18 cellular contexts compared by ENCODE assay signal in genomic region chr1:38994196-38994595, GRCh38. TPM values are rescaled to one million over a fixed set of nuclear protein-coding genes. Genes with fewer than 3 reads are reported as not detected.
DNase-seq lines count a peak whose midpoint lies in the region; ATAC-seq and TF ChIP-seq lines count a peak whose summit lies in the region.
"Had no signal": no experiment of that assay in that cellular context is flagged by ENCODE, and none has a peak within 500 bp of the region (broad histone marks: within the 10 kb centered on the region; RNA-seq: fewer than 3 reads in every experiment).

No MANE protein-coding gene starts in this region.

- H3K9me3 Mint-ChIP-seq in activated CD4-positive, alpha-beta T cell treated with anti-CD3 and anti-CD28 coated beads, Interleukin-2, amount 10 ng/mL, durations not matched to agents 7 days and 5 days, result no peaks in the 10 kb centered on the region
- no peaks in the 10 kb centered on the region for H3K9me3 Mint-ChIP-seq in activated T-helper 17 cell treated with anti-CD3 and anti-CD28 coated beads, Interleukin-2, amount 50 U/mL, for 72 hours
- no peaks in the 10 kb centered on the region for H3K9me3 Mint-ChIP-seq in mesothelial cell of epicardium
- no peaks in the 10 kb centered on the region for H3K9me3 Mint-ChIP-seq in activated T-helper 1 cell treated with anti-CD3 and anti-CD28 coated beads, Interleukin-12 subunit alpha, Interleukin-12 subunit beta, Interleukin-2, Interleukin-4 antibody, amounts not matched to agents 30 ng/mL and 10 ng/mL and 1 ng/mL, durations not matched to agents 14 hours and 24 hours and 36 hours

- TF ChIP-seq CTCF in mesothelial cell of epicardium (IDR thresholded peaks at IDR 0.05; ENCODE audit: unreplicated experiment), result no peak

- CTCF ChIA-PET in activated CD4-positive, alpha-beta T cell treated with anti-CD3 and anti-CD28 coated beads, Interleukin-2, amount 10 ng/mL, durations not matched to agents 7 days and 5 days (lab: Charles Lee), result no interaction called here

- H3K4me1 Mint-ChIP-seq in activated CD4-positive, alpha-beta T cell treated with anti-CD3 and anti-CD28 coated beads, Interleukin-2, amount 10 ng/mL, durations not matched to agents 7 days and 5 days, result peaks cover 73% of the 10 kb centered on the region
- H3K4me1 Mint-ChIP-seq in activated T-helper 17 cell treated with anti-CD3 and anti-CD28 coated beads, Interleukin-2, amount 50 U/mL, for 72 hours, result peaks cover 40% of the 10 kb centered on the region
- peaks cover 38% of the 10 kb centered on the region for H3K4me1 Mint-ChIP-seq in mesothelial cell of epicardium
- H3K4me1 Mint-ChIP-seq in activated T-helper 1 cell treated with anti-CD3 and anti-CD28 coated beads, Interleukin-12 subunit alpha, Interleukin-12 subunit beta, Interleukin-2, Interleukin-4 antibody, amounts not matched to agents 30 ng/mL and 10 ng/mL and 1 ng/mL, durations not matched to agents 14 hours and 24 hours and 36 hours (ENCODE audit: low read depth), result peaks cover 59% of the 10 kb centered on the region

- peak overlapping the region; percentile 22 for H3K4me3 Mint-ChIP-seq in activated CD4-positive, alpha-beta T cell treated with anti-CD3 and anti-CD28 coated beads, Interleukin-2, amount 10 ng/mL, durations not matched to agents 7 days and 5 days
- H3K4me3 Mint-ChIP-seq in activated T-helper 17 cell treated with anti-CD3 and anti-CD28 coated beads, Interleukin-2, amount 50 U/mL, for 72 hours, result peak overlapping the region; percentile 23
- peak overlapping the region; percentile 14 for H3K4me3 Mint-ChIP-seq in mesothelial cell of epicardium
- no peak overlapping the region for H3K4me3 Mint-ChIP-seq in activated T-helper 1 cell treated with anti-CD3 and anti-CD28 coated beads, Interleukin-12 subunit alpha, Interleukin-12 subunit beta, Interleukin-2, Interleukin-4 antibody, amounts not matched to agents 30 ng/mL and 10 ng/mL and 1 ng/mL, durations not matched to agents 14 hours and 24 hours and 36 hours

- ATAC-seq in activated T-helper 17 cell treated with anti-CD3 and anti-CD28 coated beads, Interleukin-2, amount 50 U/mL, for 72 hours (replicated peaks), result no peak
- ATAC-seq: heart right ventricle; stimulated activated naive CD8-positive, alpha-beta T cell treated with anti-CD3 and anti-CD28 coated beads, Interleukin-15, Interleukin-2, amounts not matched to agents 100 U/mL and 50 U/mL, for 24 hours had no signal

- peaks cover 56% of the 10 kb centered on the region for H3K36me3 Mint-ChIP-seq in activated CD4-positive, alpha-beta T cell treated with anti-CD3 and anti-CD28 coated beads, Interleukin-2, amount 10 ng/mL, durations not matched to agents 7 days and 5 days (ENCODE audit: low read depth)
- peaks cover 73% of the 10 kb centered on the region for H3K36me3 Mint-ChIP-seq in activated T-helper 17 cell treated with anti-CD3 and anti-CD28 coated beads, Interleukin-2, amount 50 U/mL, for 72 hours (ENCODE audit: low read depth)
- peaks cover 23% of the 10 kb centered on the region for H3K36me3 Mint-ChIP-seq in mesothelial cell of epicardium
- H3K36me3 Mint-ChIP-seq in activated T-helper 1 cell treated with anti-CD3 and anti-CD28 coated beads, Interleukin-12 subunit alpha, Interleukin-12 subunit beta, Interleukin-2, Interleukin-4 antibody, amounts not matched to agents 30 ng/mL and 10 ng/mL and 1 ng/mL, durations not matched to agents 14 hours and 24 hours and 36 hours (ENCODE audit: low read depth), result peaks cover 45% of the 10 kb centered on the region

- intact Hi-C loops in activated T-helper 1 cell treated with anti-CD3 and anti-CD28 coated beads, Interleukin-12 subunit alpha, Interleukin-12 subunit beta, Interleukin-2, Interleukin-4 antibody, amounts not matched to agents 30 ng/mL and 10 ng/mL and 1 ng/mL, durations not matched to agents 14 hours and 24 hours and 36 hours (cut with micrococcal nuclease), result loop anchor here (5.0 kb wide), 1 partner anchor 198 kb away; no protein-coding TSS in a partner anchor

- peak overlapping the region; percentile 57 for H3K27ac Mint-ChIP-seq in activated CD4-positive, alpha-beta T cell treated with anti-CD3 and anti-CD28 coated beads, Interleukin-2, amount 10 ng/mL, durations not matched to agents 7 days and 5 days
- H3K27ac Mint-ChIP-seq in activated T-helper 17 cell treated with anti-CD3 and anti-CD28 coated beads, Interleukin-2, amount 50 U/mL, for 72 hours, result no peak overlapping the region
- peak overlapping the region; percentile 43 for H3K27ac Mint-ChIP-seq in mesothelial cell of epicardium
- no peak overlapping the region for H3K27ac Mint-ChIP-seq in activated T-helper 1 cell treated with anti-CD3 and anti-CD28 coated beads, Interleukin-12 subunit alpha, Interleukin-12 subunit beta, Interleukin-2, Interleukin-4 antibody, amounts not matched to agents 30 ng/mL and 10 ng/mL and 1 ng/mL, durations not matched to agents 14 hours and 24 hours and 36 hours

- no peaks in the 10 kb centered on the region for H3K27me3 Mint-ChIP-seq in activated CD4-positive, alpha-beta T cell treated with anti-CD3 and anti-CD28 coated beads, Interleukin-2, amount 10 ng/mL, durations not matched to agents 7 days and 5 days
- H3K27me3 Mint-ChIP-seq in activated T-helper 17 cell treated with anti-CD3 and anti-CD28 coated beads, Interleukin-2, amount 50 U/mL, for 72 hours, result no peaks in the 10 kb centered on the region
- no peaks in the 10 kb centered on the region for H3K27me3 Mint-ChIP-seq in mesothelial cell of epicardium (ENCODE audit: low read depth)
- H3K27me3 Mint-ChIP-seq in activated T-helper 1 cell treated with anti-CD3 and anti-CD28 coated beads, Interleukin-12 subunit alpha, Interleukin-12 subunit beta, Interleukin-2, Interleukin-4 antibody, amounts not matched to agents 30 ng/mL and 10 ng/mL and 1 ng/mL, durations not matched to agents 14 hours and 24 hours and 36 hours (ENCODE audit: insufficient read depth), result no peaks in the 10 kb centered on the region

- POLR2A ChIA-PET in activated CD4-positive, alpha-beta T cell treated with anti-CD3 and anti-CD28 coated beads, Interleukin-2, amount 10 ng/mL, durations not matched to agents 7 days and 5 days (lab: Charles Lee), result no interaction called here

- no peak for DNase-seq in activated CD4-positive, alpha-beta T cell treated with anti-CD3 and anti-CD28 coated beads, Interleukin-2, amount 10 ng/mL, durations not matched to agents 7 days and 5 days
- DNase-seq in activated CD4-positive, alpha-beta T cell treated with anti-CD3 and anti-CD28 coated beads, Interleukin-2, amount 50 U/mL, for 48 hours, result no peak
- DNase-seq in EH (ENCODE audit: low read depth), result peak; percentile 51
- DNase-seq in mesothelial cell of epicardium (ENCODE audit: low spot score in 2 of 2, unreplicated experiment in 2 of 2), result no peak
- DNase-seq in NCI-H1930 (lab: John Stamatoyannopoulos, UW), result no peak
- no peak for DNase-seq in activated T-helper 1 cell treated with anti-CD3 and anti-CD28 coated beads, Interleukin-12 subunit alpha, Interleukin-12 subunit beta, Interleukin-2, Interleukin-4 antibody, amounts not matched to agents 30 ng/mL and 10 ng/mL and 1 ng/mL, durations not matched to agents 14 hours and 24 hours and 36 hours (ENCODE audit: low spot score)
- DNase-seq in D341Med (ENCODE audit: low spot score), result no peak
- DNase-seq: effector CD8-positive, alpha-beta T cell; H7; heart right ventricle; midbrain; NCI-H1417 treated with DMSO at 0.1 percent for 48 hours; NCI-H2227 treated with DMSO at 0.1 percent for 48 hours; nucleus accumbens; RPMI8226; stimulated activated naive CD8-positive, alpha-beta T cell treated with anti-CD3 and anti-CD28 coated beads, Interleukin-15, Interleukin-2, amounts not matched to agents 100 U/mL and 50 U/mL, for 24 hours had no signal

RNA-seq across cellular contexts. Expression of gene AKIRIN1, which starts 3.1 kb away (rescaled TPM):
- 10 to 100 TPM; 61.2 to 74.5 TPM for total RNA-seq in activated CD4-positive, alpha-beta T cell treated with anti-CD3 and anti-CD28 coated beads, Interleukin-2, amount 10 ng/mL, durations not matched to agents 7 days and 5 days
- total RNA-seq in activated T-helper 17 cell treated with anti-CD3 and anti-CD28 coated beads, Interleukin-2, amount 50 U/mL, for 72 hours, result 10 to 100 TPM; 52.2 to 54.1 TPM
- total RNA-seq in mesothelial cell of epicardium, result 69.6 to 75.8 TPM (median 70.1 TPM) in 3 replicates
- 78.1 and 78.5 TPM in 2 replicates for total RNA-seq in activated T-helper 1 cell treated with anti-CD3 and anti-CD28 coated beads, Interleukin-12 subunit alpha, Interleukin-12 subunit beta, Interleukin-2, Interleukin-4 antibody, amounts not matched to agents 30 ng/mL and 10 ng/mL and 1 ng/mL, durations not matched to agents 14 hours and 24 hours and 36 hours

RNA-seq across cellular contexts. Expression of gene NDUFS5, which starts 32.0 kb away (rescaled TPM):
- 100 to 1,000 TPM; 125 to 148 TPM for total RNA-seq in activated CD4-positive, alpha-beta T cell treated with anti-CD3 and anti-CD28 coated beads, Interleukin-2, amount 10 ng/mL, durations not matched to agents 7 days and 5 days
- 100 to 1,000 TPM; 114 to 199 TPM for total RNA-seq in activated T-helper 17 cell treated with anti-CD3 and anti-CD28 coated beads, Interleukin-2, amount 50 U/mL, for 72 hours
- 184 to 196 TPM (median 186 TPM) in 3 replicates for total RNA-seq in mesothelial cell of epicardium
- total RNA-seq in activated T-helper 1 cell treated with anti-CD3 and anti-CD28 coated beads, Interleukin-12 subunit alpha, Interleukin-12 subunit beta, Interleukin-2, Interleukin-4 antibody, amounts not matched to agents 30 ng/mL and 10 ng/mL and 1 ng/mL, durations not matched to agents 14 hours and 24 hours and 36 hours, result 143 and 150 TPM in 2 replicates

RNA-seq across cellular contexts. Expression of gene RHBDL2, which starts 52.6 kb away (rescaled TPM):
- total RNA-seq in activated CD4-positive, alpha-beta T cell treated with anti-CD3 and anti-CD28 coated beads, Interleukin-2, amount 10 ng/mL, durations not matched to agents 7 days and 5 days, result not detected
- not detected for total RNA-seq in activated T-helper 17 cell treated with anti-CD3 and anti-CD28 coated beads, Interleukin-2, amount 50 U/mL, for 72 hours
- not detected in 3 replicates for total RNA-seq in mesothelial cell of epicardium
- not detected in 2 replicates for total RNA-seq in activated T-helper 1 cell treated with anti-CD3 and anti-CD28 coated beads, Interleukin-12 subunit alpha, Interleukin-12 subunit beta, Interleukin-2, Interleukin-4 antibody, amounts not matched to agents 30 ng/mL and 10 ng/mL and 1 ng/mL, durations not matched to agents 14 hours and 24 hours and 36 hours
- total RNA-seq: A673 had no signal

Comparison
In these comparisons a context has a peak if more than half of its experiments do, and no peak if none do; other contexts are left out.
1. H3K27ac Mint-ChIP-seq: peak in activated CD4-positive, alpha-beta T cell treated with anti-CD3 and anti-CD28 coated beads, Interleukin-2, amount 10 ng/mL, durations not matched to agents 7 days and 5 days (single experiment) and mesothelial cell of epicardium (single experiment); none in activated T-helper 17 cell treated with anti-CD3 and anti-CD28 coated beads, Interleukin-2, amount 50 U/mL, for 72 hours (single experiment) and activated T-helper 1 cell treated with anti-CD3 and anti-CD28 coated beads, Interleukin-12 subunit alpha, Interleukin-12 subunit beta, Interleukin-2, Interleukin-4 antibody, amounts not matched to agents 30 ng/mL and 10 ng/mL and 1 ng/mL, durations not matched to agents 14 hours and 24 hours and 36 hours (single experiment).